ENCODE assay signal across 1 cellular context in genomic region chr1:24972257-24973242, GRCh38.
TF ChIP-seq lines count a peak whose summit lies in the region.

No MANE protein-coding gene starts in this region.

TF ChIP-seq in GM12878, 131 proteins besides CTCF, POLR2A, EP300 and RAD21 (continued from another document):
- no peak for TF ChIP-seq PRDM15 (CRISPR knock-in tag; IDR thresholded peaks at IDR 0.05)
- peak; percentile 48 for TF ChIP-seq SKIL (IDR thresholded peaks at IDR 0.05; ENCODE audit: low read depth, poor library complexity, severe bottlenecking)
- peak; percentile 67 for TF ChIP-seq IKZF1 (conservative IDR thresholded peaks at IDR 0.05)
- TF ChIP-seq POLR2AphosphoS5 (IDR thresholded peaks at IDR 0.05; ENCODE audit: low read length) = no peak
- 0 out of 2 replicates have a peak, but pooled peaks have one; percentile 23 for TF ChIP-seq RELB (IDR thresholded peaks at IDR 0.05; ENCODE audit: low read depth)
- TF ChIP-seq EED (IDR thresholded peaks at IDR 0.05; ENCODE audit: low read depth) = peak; percentile 57; the same call in 1 of the 2 replicates
- no peak for TF ChIP-seq ZNF207 (IDR thresholded peaks at IDR 0.05; ENCODE audit: borderline replicate concordance)
- no peak for TF ChIP-seq SIN3A (IDR thresholded peaks at IDR 0.05; ENCODE audit: low read depth, low read length)
- no peak for TF ChIP-seq PAX5 (IDR thresholded peaks at IDR 0.05; ENCODE audit: borderline replicate concordance, low read depth, low read length)
- TF ChIP-seq, protein P1, sequence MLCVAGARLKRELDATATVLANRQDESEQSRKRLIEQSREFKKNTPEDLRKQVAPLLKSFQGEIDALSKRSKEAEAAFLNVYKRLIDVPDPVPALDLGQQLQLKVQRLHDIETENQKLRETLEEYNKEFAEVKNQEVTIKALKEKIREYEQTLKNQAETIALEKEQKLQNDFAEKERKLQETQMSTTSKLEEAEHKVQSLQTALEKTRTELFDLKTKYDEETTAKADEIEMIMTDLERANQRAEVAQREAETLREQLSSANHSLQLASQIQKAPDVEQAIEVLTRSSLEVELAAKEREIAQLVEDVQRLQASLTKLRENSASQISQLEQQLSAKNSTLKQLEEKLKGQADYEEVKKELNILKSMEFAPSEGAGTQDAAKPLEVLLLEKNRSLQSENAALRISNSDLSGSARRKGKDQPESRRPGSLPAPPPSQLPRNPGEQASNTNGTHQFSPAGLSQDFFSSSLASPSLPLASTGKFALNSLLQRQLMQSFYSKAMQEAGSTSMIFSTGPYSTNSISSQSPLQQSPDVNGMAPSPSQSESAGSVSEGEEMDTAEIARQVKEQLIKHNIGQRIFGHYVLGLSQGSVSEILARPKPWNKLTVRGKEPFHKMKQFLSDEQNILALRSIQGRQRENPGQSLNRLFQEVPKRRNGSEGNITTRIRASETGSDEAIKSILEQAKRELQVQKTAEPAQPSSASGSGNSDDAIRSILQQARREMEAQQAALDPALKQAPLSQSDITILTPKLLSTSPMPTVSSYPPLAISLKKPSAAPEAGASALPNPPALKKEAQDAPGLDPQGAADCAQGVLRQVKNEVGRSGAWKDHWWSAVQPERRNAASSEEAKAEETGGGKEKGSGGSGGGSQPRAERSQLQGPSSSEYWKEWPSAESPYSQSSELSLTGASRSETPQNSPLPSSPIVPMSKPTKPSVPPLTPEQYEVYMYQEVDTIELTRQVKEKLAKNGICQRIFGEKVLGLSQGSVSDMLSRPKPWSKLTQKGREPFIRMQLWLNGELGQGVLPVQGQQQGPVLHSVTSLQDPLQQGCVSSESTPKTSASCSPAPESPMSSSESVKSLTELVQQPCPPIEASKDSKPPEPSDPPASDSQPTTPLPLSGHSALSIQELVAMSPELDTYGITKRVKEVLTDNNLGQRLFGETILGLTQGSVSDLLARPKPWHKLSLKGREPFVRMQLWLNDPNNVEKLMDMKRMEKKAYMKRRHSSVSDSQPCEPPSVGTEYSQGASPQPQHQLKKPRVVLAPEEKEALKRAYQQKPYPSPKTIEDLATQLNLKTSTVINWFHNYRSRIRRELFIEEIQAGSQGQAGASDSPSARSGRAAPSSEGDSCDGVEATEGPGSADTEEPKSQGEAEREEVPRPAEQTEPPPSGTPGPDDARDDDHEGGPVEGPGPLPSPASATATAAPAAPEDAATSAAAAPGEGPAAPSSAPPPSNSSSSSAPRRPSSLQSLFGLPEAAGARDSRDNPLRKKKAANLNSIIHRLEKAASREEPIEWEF (IDR thresholded peaks at IDR 0.05; ENCODE audit: insufficient replicate concordance, low read depth, low read length) = no peak
- no peak for TF ChIP-seq MAX (IDR thresholded peaks at IDR 0.05; ENCODE audit: low read depth, low read length)
- no peak for TF ChIP-seq PAX8 (IDR thresholded peaks at IDR 0.05)
- TF ChIP-seq, protein P2, sequence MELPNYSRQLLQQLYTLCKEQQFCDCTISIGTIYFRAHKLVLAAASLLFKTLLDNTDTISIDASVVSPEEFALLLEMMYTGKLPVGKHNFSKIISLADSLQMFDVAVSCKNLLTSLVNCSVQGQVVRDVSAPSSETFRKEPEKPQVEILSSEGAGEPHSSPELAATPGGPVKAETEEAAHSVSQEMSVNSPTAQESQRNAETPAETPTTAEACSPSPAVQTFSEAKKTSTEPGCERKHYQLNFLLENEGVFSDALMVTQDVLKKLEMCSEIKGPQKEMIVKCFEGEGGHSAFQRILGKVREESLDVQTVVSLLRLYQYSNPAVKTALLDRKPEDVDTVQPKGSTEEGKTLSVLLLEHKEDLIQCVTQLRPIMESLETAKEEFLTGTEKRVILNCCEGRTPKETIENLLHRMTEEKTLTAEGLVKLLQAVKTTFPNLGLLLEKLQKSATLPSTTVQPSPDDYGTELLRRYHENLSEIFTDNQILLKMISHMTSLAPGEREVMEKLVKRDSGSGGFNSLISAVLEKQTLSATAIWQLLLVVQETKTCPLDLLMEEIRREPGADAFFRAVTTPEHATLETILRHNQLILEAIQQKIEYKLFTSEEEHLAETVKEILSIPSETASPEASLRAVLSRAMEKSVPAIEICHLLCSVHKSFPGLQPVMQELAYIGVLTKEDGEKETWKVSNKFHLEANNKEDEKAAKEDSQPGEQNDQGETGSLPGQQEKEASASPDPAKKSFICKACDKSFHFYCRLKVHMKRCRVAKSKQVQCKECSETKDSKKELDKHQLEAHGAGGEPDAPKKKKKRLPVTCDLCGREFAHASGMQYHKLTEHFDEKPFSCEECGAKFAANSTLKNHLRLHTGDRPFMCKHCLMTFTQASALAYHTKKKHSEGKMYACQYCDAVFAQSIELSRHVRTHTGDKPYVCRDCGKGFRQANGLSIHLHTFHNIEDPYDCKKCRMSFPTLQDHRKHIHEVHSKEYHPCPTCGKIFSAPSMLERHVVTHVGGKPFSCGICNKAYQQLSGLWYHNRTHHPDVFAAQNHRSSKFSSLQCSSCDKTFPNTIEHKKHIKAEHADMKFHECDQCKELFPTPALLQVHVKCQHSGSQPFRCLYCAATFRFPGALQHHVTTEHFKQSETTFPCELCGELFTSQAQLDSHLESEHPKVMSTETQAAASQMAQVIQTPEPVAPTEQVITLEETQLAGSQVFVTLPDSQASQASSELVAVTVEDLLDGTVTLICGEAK (IDR thresholded peaks at IDR 0.05; ENCODE audit: borderline replicate concordance) = no peak
- no peak for TF ChIP-seq SMARCA5 (IDR thresholded peaks at IDR 0.05)
- no peak for TF ChIP-seq USF1 (IDR thresholded peaks at IDR 0.05; ENCODE audit: borderline replicate concordance, extremely low read length, insufficient read depth, low read depth, low read length)
- TF ChIP-seq POU2F2 (IDR thresholded peaks at IDR 0.05; ENCODE audit: borderline replicate concordance, low read depth, low read length) = no peak
- TF ChIP-seq HDGF (IDR thresholded peaks at IDR 0.05) = no peak
- no peak for TF ChIP-seq CEBPZ (IDR thresholded peaks at IDR 0.05; ENCODE audit: low read depth, low read length)
- TF ChIP-seq ZNF687 (IDR thresholded peaks at IDR 0.05) = no peak
- TF ChIP-seq BACH1 (IDR thresholded peaks at IDR 0.05; ENCODE audit: borderline replicate concordance) = no peak
- TF ChIP-seq SMC3 (IDR thresholded peaks at IDR 0.05; ENCODE audit: borderline replicate concordance, low read length) = no peak
- TF ChIP-seq RAD51 (IDR thresholded peaks at IDR 0.05) = no peak
- no peak for TF ChIP-seq ZSCAN29 (IDR thresholded peaks at IDR 0.05)
- no peak for TF ChIP-seq RCOR1 (conservative IDR thresholded peaks at IDR 0.05; ENCODE audit: low read depth, low read length)
- TF ChIP-seq MTA2 (IDR thresholded peaks at IDR 0.05; ENCODE audit: low read depth) = 0 out of 2 replicates have a peak, but pooled peaks have one; percentile 8
- no peak for TF ChIP-seq ESRRA (IDR thresholded peaks at IDR 0.05; ENCODE audit: low read length)
TF ChIP-seq in GM12878: peak in this region for 8.
